ENCODE assay signal across 23 cellular contexts in the genomic region with DNA sequence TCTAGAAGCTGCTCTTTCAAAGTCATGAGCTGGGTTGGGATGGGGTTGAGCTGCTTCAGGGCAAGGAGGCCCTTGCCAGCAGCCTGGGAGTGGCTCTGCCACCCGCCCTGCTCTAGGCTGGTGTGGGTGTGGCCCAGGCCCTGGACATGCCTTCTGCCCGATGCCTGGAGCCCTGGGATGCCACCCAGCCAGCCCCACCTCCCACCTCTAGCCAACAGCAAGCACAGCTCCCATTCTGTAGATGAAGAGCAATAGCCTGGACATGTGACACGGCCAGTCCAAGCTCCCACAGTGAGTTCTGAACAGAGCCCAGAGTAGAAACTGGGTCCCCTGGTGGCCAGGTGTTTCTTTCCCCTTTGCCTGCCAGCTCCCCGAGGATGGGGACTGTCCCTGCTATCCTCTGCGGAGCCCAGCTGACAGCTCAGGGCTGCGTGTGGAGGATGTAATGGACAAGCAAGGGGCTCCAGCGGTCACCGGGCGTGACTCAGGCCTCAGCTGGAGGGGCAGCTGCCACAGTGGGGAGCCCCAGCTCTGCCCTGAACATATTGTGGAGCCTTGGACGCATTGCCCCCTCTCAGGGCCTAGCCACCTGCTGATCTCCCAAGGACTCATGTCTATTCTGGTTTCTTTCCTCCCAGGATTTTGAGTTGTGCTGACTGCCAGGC.
DNase-seq lines count a peak whose midpoint lies in the region; ATAC-seq and TF ChIP-seq lines count a peak whose summit lies in the region.
"Had no signal": no experiment of that assay in that cellular context is flagged by ENCODE, and none has a peak within 500 bp of the region (broad histone marks: within the 10 kb centered on the region; RNA-seq: fewer than 3 reads in every experiment).

No MANE protein-coding gene starts in this region.

- DNase-seq in PC-3 (no peak), heart left ventricle (peak; percentile 80 to 92 (median 85)), progenitor cell of endocrine pancreas (ENCODE audit: low spot score, unreplicated experiment) (no peak), GF-D8 (lab: John Stamatoyannopoulos, UW) (no peak), AG20443 (ENCODE audit: low spot score) (no peak)
- DNase-seq: activated CD4-positive, alpha-beta T cell treated with anti-CD3 and anti-CD28 coated beads, Interleukin-2, amount 50 U/mL, for 48 hours; caudate nucleus; DMS79 treated with DMSO at 0.1 percent for 48 hours; effector memory CD4-positive, alpha-beta T cell; NCI-H187 treated with DMSO at 0.1 percent for 48 hours; NCI-H526; sigmoid colon; stimulated activated CD4-positive, alpha-beta T cell treated with anti-CD3 and anti-CD28 coated beads, Interleukin-4, amount 100 ng/mL, for 4 hours; SW 1271; tibial artery had no signal

- no peaks in the 10 kb centered on the region for H3K9me2 ChIP-seq in PC-3 (replicated peaks; ENCODE audit: low read length)

- H3K27me3 ChIP-seq in PC-3 (ENCODE audit: low read length) (no peaks in the 10 kb centered on the region), heart left ventricle (no peaks in the 10 kb centered on the region)
- H3K27me3 ChIP-seq: sigmoid colon, tibial artery had no signal

- peak in 1 of 2 donors; percentile 30 for TF ChIP-seq POLR2A in heart left ventricle (IDR thresholded peaks at IDR 0.05)

- H2AFZ ChIP-seq in PC-3 (ENCODE audit: low read length): no peak overlapping the region

- H3K4me2 ChIP-seq in PC-3 (ENCODE audit: low read length): no peak overlapping the region

- ATAC-seq in PC-3 (peak; percentile 63; the same call in 1 of the 2 replicates), heart left ventricle (peak; percentile 74 to 89 (median 84)), GM18861 (IDR thresholded peaks at IDR 0.05; ENCODE audit: unreplicated experiment) (no peak), GM21529 (IDR thresholded peaks at IDR 0.05; ENCODE audit: unreplicated experiment) (no peak)
- ATAC-seq: K562 had no signal

- no peaks in the 10 kb centered on the region for H3F3A ChIP-seq in PC-3 (ENCODE audit: low read length, unreplicated experiment)

- H3K36me3 ChIP-seq in HEK293 (ENCODE audit: control insufficient read depth in 2 of 2, insufficient read depth in 1 of 2, low read length in 2 of 2) (no peaks in the 10 kb centered on the region), PC-3 (ENCODE audit: low read depth, low read length) (no peaks in the 10 kb centered on the region), heart left ventricle (peaks cover 0 to 22% (median 0%) of the 10 kb centered on the region in 9 donors)
- H3K36me3 ChIP-seq: HAP-1, sigmoid colon had no signal

- H4K20me1 ChIP-seq in PC-3 (ENCODE audit: low read length): no peaks in the 10 kb centered on the region

- H3K36me3 Mint-ChIP-seq in progenitor cell of endocrine pancreas (ENCODE audit: insufficient read depth): peaks cover 3% of the 10 kb centered on the region

- H3K4me3 Mint-ChIP-seq in progenitor cell of endocrine pancreas (ENCODE audit: low read depth): no peak overlapping the region
- H3K4me3 Mint-ChIP-seq: neural crest cell had no signal

- POLR2A ChIA-PET in HEK293 (lab: Yijun Ruan, JAX) (no interaction called here), PC-3 (lab: Charles Lee; ENCODE audit: unreplicated experiment) (no interaction called here)

- H3K4me3 ChIP-seq in HEK293 (ENCODE audit: low read depth, low read length): no peak overlapping the region
- no peak overlapping the region for H3K4me3 ChIP-seq in PC-3 (ENCODE audit: low read length)
- H3K4me3 ChIP-seq in heart left ventricle: no peak overlapping the region
- H3K4me3 ChIP-seq: HAP-1, K562, lung, sigmoid colon, tibial artery had no signal

- no peaks in the 10 kb centered on the region for H3K9me3 Mint-ChIP-seq in progenitor cell of endocrine pancreas (ENCODE audit: low read depth)
- H3K9me3 Mint-ChIP-seq: neural crest cell had no signal

- intact Hi-C loops in PC-3 (cut with micrococcal nuclease) (no loop called here), heart left ventricle (cut with DNase I) (loop anchor here in 1 of 10 donors (5.0 kb wide), 1 partner anchor 35 kb away; no protein-coding TSS in a partner anchor)

- BruUV-seq in PC-3 (replicated peaks; lab: Mats Ljungman, UMichigan): no TSS peak

- peaks cover 26% of the 10 kb centered on the region for H3K4me1 Mint-ChIP-seq in progenitor cell of endocrine pancreas (ENCODE audit: low read depth)

- H3K9me3 ChIP-seq in HEK293 (ENCODE audit: control insufficient read depth, insufficient read depth, low read depth, low read length): no peaks in the 10 kb centered on the region
- no peaks in the 10 kb centered on the region for H3K9me3 ChIP-seq in PC-3 (ENCODE audit: low read length)
- no peaks in the 10 kb centered on the region for H3K9me3 ChIP-seq in heart left ventricle
- H3K9me3 ChIP-seq: HAP-1, sigmoid colon, tibial artery had no signal

- H3K27ac ChIP-seq in HEK293 (ENCODE audit: extremely low read depth, low read depth, low read length): no peak overlapping the region
- no peak overlapping the region for H3K27ac ChIP-seq in PC-3 (ENCODE audit: low read length)
- H3K27ac ChIP-seq in heart left ventricle: peak overlapping the region; percentile 75 to 100 (median 92)
- H3K27ac ChIP-seq: C4-2B, sigmoid colon had no signal

- no peak overlapping the region for H3K9ac ChIP-seq in PC-3 (ENCODE audit: low read length)

- H3K79me2 ChIP-seq in PC-3 (ENCODE audit: low read length): no peaks in the 10 kb centered on the region

- H3K27ac Mint-ChIP-seq in progenitor cell of endocrine pancreas: peak overlapping the region; percentile 66

- TF ChIP-seq CTCF in HEK293 (tag by site-specific recombination; IDR thresholded peaks at IDR 0.05) (no peak), PC-3 (conservative IDR thresholded peaks at IDR 0.05; ENCODE audit: low read depth, low read length) (no peak), heart left ventricle (IDR thresholded peaks at IDR 0.05) (peak in 2 of 12 donors; percentile 5 to 9), progenitor cell of endocrine pancreas (IDR thresholded peaks at IDR 0.05; ENCODE audit: unreplicated experiment) (peak; percentile 17)

- 48 to 65% (median 55%) methylated on average over 5 to 10 of the region's 10 CpGs for WGBS in heart left ventricle, 4 donors

- H3K4me1 ChIP-seq in HEK293 (ENCODE audit: control insufficient read depth, insufficient read depth, low read length) (no peaks in the 10 kb centered on the region), PC-3 (ENCODE audit: insufficient read depth, low read length) (no peaks in the 10 kb centered on the region), heart left ventricle (peaks cover 3 to 99% (median 73%) of the 10 kb centered on the region in 12 donors)
- H3K4me1 ChIP-seq: HAP-1 had no signal

- peaks cover 4% of the 10 kb centered on the region for H3K27me3 Mint-ChIP-seq in progenitor cell of endocrine pancreas

- CTCF ChIA-PET in HEK293 (lab: Yijun Ruan, JAX) (interaction anchor here (0.9 kb wide), 2 partner anchors 33 to 201 kb away, joined by 3 to 4 read pairs; no protein-coding TSS in a partner anchor), PC-3 (lab: Charles Lee) (no interaction called here)

TF ChIP-seq in HEK293, 187 proteins besides CTCF, POLR2A, EP300 and RAD21:
- TF ChIP-seq ZNF76 (tag by site-specific recombination; IDR thresholded peaks at IDR 0.05; ENCODE audit: borderline replicate concordance, low read depth) (no peak), ZIC2 (tag by site-specific recombination; IDR thresholded peaks at IDR 0.05) (peak; percentile 96), KLF1 (tag by site-specific recombination; IDR thresholded peaks at IDR 0.05) (peak; percentile 47), ZNF248 (tag by site-specific recombination; IDR thresholded peaks at IDR 0.05) (no peak)

Comparison
In these comparisons a context has a peak if more than half of its experiments do, and no peak if none do; other contexts are left out.
1. H3K27ac ChIP-seq: peak in heart left ventricle (12 of 12); none in HEK293 (single experiment) and PC-3 (single experiment).
2. ATAC-seq: peak in PC-3 (single experiment) and heart left ventricle (4 of 4); none in GM18861 (single experiment) and GM21529 (single experiment).
3. DNase-seq: peak in heart left ventricle (5 of 5); none in PC-3 (single experiment), progenitor cell of endocrine pancreas (single experiment), GF-D8 (single experiment) and AG20443 (single experiment).